ENCODE assay signal across 9 cellular contexts in genomic region chr11:46363455-46363920, GRCh38. TPM values are rescaled to one million over a fixed set of nuclear protein-coding genes. Genes with fewer than 3 reads are reported as not detected.
DNase-seq lines count a peak whose midpoint lies in the region; ATAC-seq, FAIRE-seq and TF ChIP-seq lines count a peak whose summit lies in the region.
"Had no signal": no experiment of that assay in that cellular context is flagged by ENCODE, and none has a peak within 500 bp of the region (broad histone marks: within the 10 kb centered on the region; RNA-seq: fewer than 3 reads in every experiment).

No MANE protein-coding gene starts in this region.

- TF ChIP-seq CTCF in foreskin fibroblast (IDR thresholded peaks at IDR 0.05; ENCODE audit: low read depth, low read length) (no peak), pancreas (IDR thresholded peaks at IDR 0.05) (no peak)

- H3K27ac ChIP-seq in SJCRH30 = peak overlapping the region; percentile 98
- peak overlapping the region in 2 of 4 donors; percentile 77 to 80 for H3K27ac ChIP-seq in pancreas
- no peak overlapping the region for H3K27ac ChIP-seq in CD8-positive, alpha-beta memory T cell (ENCODE audit: low read depth, low read length)

- DNase-seq in COR-L47 (lab: John Stamatoyannopoulos, UW) = peak; percentile 28
- peak; percentile 96 to 97 for DNase-seq in SJCRH30
- peak; percentile 74 to 77 for DNase-seq in foreskin fibroblast
- DNase-seq in pancreas = peak in 2 of 6 donors; percentile 64 to 75
- no peak for DNase-seq in CD8-positive, alpha-beta memory T cell
- no peak for DNase-seq in activated CD4-positive, alpha-beta T cell treated with anti-CD3 and anti-CD28 coated beads, Interleukin-2, amount 10 ng/mL, durations not matched to agents 24 days and 14 days
- DNase-seq in NCI-H345 (lab: John Stamatoyannopoulos, UW) = no peak

- POLR2A ChIA-PET in CD8-positive, alpha-beta memory T cell (lab: Charles Lee) = no interaction called here

- WGBS in pancreas, 2 donors = 60 to 65% methylated on average over 20 of the region's 20 CpGs

- no peaks in the 10 kb centered on the region for H3K27me3 Mint-ChIP-seq in CD8-positive, alpha-beta memory T cell
- H3K27me3 Mint-ChIP-seq in activated CD4-positive, alpha-beta T cell treated with anti-CD3 and anti-CD28 coated beads, Interleukin-2, amount 10 ng/mL, durations not matched to agents 24 days and 14 days = no peaks in the 10 kb centered on the region
- H3K27me3 Mint-ChIP-seq: memory B cell had no signal

- FAIRE-seq in pancreas (lab: Jason Lieb, UNC) = no peak

- H3K4me1 Mint-ChIP-seq in CD8-positive, alpha-beta memory T cell = peaks cover 48 to 84% (median 55%) of the 10 kb centered on the region in 3 donors
- H3K4me1 Mint-ChIP-seq in activated CD4-positive, alpha-beta T cell treated with anti-CD3 and anti-CD28 coated beads, Interleukin-2, amount 10 ng/mL, durations not matched to agents 24 days and 14 days = peaks cover 29% of the 10 kb centered on the region

- peak overlapping the region; percentile 50 for H3K4me3 ChIP-seq in SJCRH30
- no peak overlapping the region for H3K4me3 ChIP-seq in foreskin fibroblast (ENCODE audit: low read depth in 1 of 2, low read length in 2 of 2)
- peak overlapping the region in 1 of 4 donors; percentile 5 for H3K4me3 ChIP-seq in pancreas
- no peak overlapping the region for H3K4me3 ChIP-seq in CD8-positive, alpha-beta memory T cell (ENCODE audit: low read length)

- peaks cover 52% of the 10 kb centered on the region for H3K4me1 ChIP-seq in SJCRH30
- peaks cover 0 to 20% (median 0%) of the 10 kb centered on the region in 3 donors for H3K4me1 ChIP-seq in pancreas
- H3K4me1 ChIP-seq in CD8-positive, alpha-beta memory T cell (ENCODE audit: insufficient read depth, low read length) = peaks cover 59% of the 10 kb centered on the region

- ATAC-seq in pancreas (peak in 3 of 4 donors; percentile 39 to 47 (median 45)), HG02885 (IDR thresholded peaks at IDR 0.05; ENCODE audit: poor library complexity, unreplicated experiment) (no peak)

- intact Hi-C loops in pancreas (cut with DNase I) = no loop called here
- intact Hi-C loops in activated CD4-positive, alpha-beta T cell treated with anti-CD3 and anti-CD28 coated beads, Interleukin-2, amount 10 ng/mL, durations not matched to agents 24 days and 14 days (cut with micrococcal nuclease) = no loop called here

- peaks cover 0 to 40% (median 0%) of the 10 kb centered on the region in 3 donors for H3K36me3 Mint-ChIP-seq in CD8-positive, alpha-beta memory T cell
- H3K36me3 Mint-ChIP-seq in activated CD4-positive, alpha-beta T cell treated with anti-CD3 and anti-CD28 coated beads, Interleukin-2, amount 10 ng/mL, durations not matched to agents 24 days and 14 days (ENCODE audit: low read depth) = peaks cover 8% of the 10 kb centered on the region
- H3K36me3 Mint-ChIP-seq: memory B cell had no signal

- peak overlapping the region in 1 of 8 donors; percentile 64 for H3K27ac Mint-ChIP-seq in CD8-positive, alpha-beta memory T cell
- no peak overlapping the region for H3K27ac Mint-ChIP-seq in activated CD4-positive, alpha-beta T cell treated with anti-CD3 and anti-CD28 coated beads, Interleukin-2, amount 10 ng/mL, durations not matched to agents 24 days and 14 days
- H3K27ac Mint-ChIP-seq: memory B cell had no signal

- H3K36me3 ChIP-seq in SJCRH30 (peaks cover 5% of the 10 kb centered on the region; the same call in 1 of the 2 replicates), pancreas (peaks cover 0 to 7% (median 0%) of the 10 kb centered on the region in 3 donors)
- peaks cover 23% of the 10 kb centered on the region for H3K36me3 ChIP-seq in CD8-positive, alpha-beta memory T cell (ENCODE audit: insufficient read depth, low read length)

- no peaks in the 10 kb centered on the region for H3K9me3 Mint-ChIP-seq in CD8-positive, alpha-beta memory T cell
- no peaks in the 10 kb centered on the region for H3K9me3 Mint-ChIP-seq in activated CD4-positive, alpha-beta T cell treated with anti-CD3 and anti-CD28 coated beads, Interleukin-2, amount 10 ng/mL, durations not matched to agents 24 days and 14 days
- H3K9me3 Mint-ChIP-seq: memory B cell had no signal

- CTCF ChIA-PET in CD8-positive, alpha-beta memory T cell (lab: Charles Lee) = interaction anchor here (2.2 to 16.1 kb wide), 2 partner anchors 13 to 29 kb away, joined by 5 to 358 read pairs; partner anchors contain the start of gene DGKZ

- H3K4me3 Mint-ChIP-seq in CD8-positive, alpha-beta memory T cell = no peak overlapping the region
- no peak overlapping the region for H3K4me3 Mint-ChIP-seq in activated CD4-positive, alpha-beta T cell treated with anti-CD3 and anti-CD28 coated beads, Interleukin-2, amount 10 ng/mL, durations not matched to agents 24 days and 14 days
- H3K4me3 Mint-ChIP-seq: memory B cell had no signal

- no peaks in the 10 kb centered on the region for H3K27me3 ChIP-seq in SJCRH30
- no peaks in the 10 kb centered on the region for H3K27me3 ChIP-seq in pancreas
- H3K27me3 ChIP-seq in CD8-positive, alpha-beta memory T cell (ENCODE audit: insufficient read depth, low read length, poor library complexity, severe bottlenecking) = no peaks in the 10 kb centered on the region

- H3K9me3 ChIP-seq in SJCRH30 (replicated peaks) (no peaks in the 10 kb centered on the region), pancreas (no peaks in the 10 kb centered on the region)
- H3K9me3 ChIP-seq in CD8-positive, alpha-beta memory T cell (ENCODE audit: low read length) = no peaks in the 10 kb centered on the region

RNA-seq across cellular contexts. Expression of gene DGKZ, which starts 16.2 kb away (rescaled TPM):
- total RNA-seq in SJCRH30 (2014; rRNA removed; shearing (Covaris generic)) = 34.2 and 42.1 TPM in 2 replicates
- 10 to 100 TPM; 34.1 to 46.3 (median 35.0) TPM for total RNA-seq in pancreas
- polyA plus RNA-seq in pancreas = 10 to 100 TPM; 81.1 to 88.8 TPM
- total RNA-seq in CD8-positive, alpha-beta memory T cell = 10 to 100 TPM; 85.8 to 87.2 TPM
- polyA plus RNA-seq in CD8-positive, alpha-beta memory T cell = 87.4 TPM
- total RNA-seq in activated CD4-positive, alpha-beta T cell treated with anti-CD3 and anti-CD28 coated beads, Interleukin-2, amount 10 ng/mL, durations not matched to agents 24 days and 14 days = 87.4 and 94.7 TPM in 2 replicates

RNA-seq across cellular contexts. Expression of gene MDK, which starts 18.0 kb away (rescaled TPM):
- total RNA-seq in SJCRH30 (2014; rRNA removed; shearing (Covaris generic)) = 122 and 142 TPM in 2 replicates
- 10 to 100 TPM in 4 of 6 donors, 1 to 10 TPM in 2; 4.3 to 84.4 (median 16.5) TPM for total RNA-seq in pancreas
- polyA plus RNA-seq in pancreas = 10 to 100 TPM; 23.6 to 66.5 TPM
- 1 to 10 TPM; 1.1 to 1.2 TPM for total RNA-seq in CD8-positive, alpha-beta memory T cell
- polyA plus RNA-seq in CD8-positive, alpha-beta memory T cell = 0.97 TPM
- 5.4 and 7.1 TPM in 2 replicates for total RNA-seq in activated CD4-positive, alpha-beta T cell treated with anti-CD3 and anti-CD28 coated beads, Interleukin-2, amount 10 ng/mL, durations not matched to agents 24 days and 14 days

RNA-seq across cellular contexts. Expression of gene CHRM4, which starts 28.1 kb away (rescaled TPM):
- 0.81 and 0.97 TPM in 2 replicates for total RNA-seq in SJCRH30 (2014; rRNA removed; shearing (Covaris generic))
- under 1 TPM; 0.08 to 0.62 (median 0.20) TPM for total RNA-seq in pancreas
- polyA plus RNA-seq in pancreas = under 1 TPM in 1 of 2 donors, not detected in 1; 0.66 TPM
- total RNA-seq in CD8-positive, alpha-beta memory T cell = not detected
- polyA plus RNA-seq in CD8-positive, alpha-beta memory T cell = 0.63 TPM
- 0.80 and 0.84 TPM in 2 replicates for total RNA-seq in activated CD4-positive, alpha-beta T cell treated with anti-CD3 and anti-CD28 coated beads, Interleukin-2, amount 10 ng/mL, durations not matched to agents 24 days and 14 days

Comparison
In these comparisons a context has a peak if more than half of its experiments do, and no peak if none do; other contexts are left out.
1. DNase-seq: peak in COR-L47 (single experiment), SJCRH30 (2 of 2) and foreskin fibroblast (2 of 2); none in CD8-positive, alpha-beta memory T cell (0 of 5), activated CD4-positive, alpha-beta T cell treated with anti-CD3 and anti-CD28 coated beads, Interleukin-2, amount 10 ng/mL, durations not matched to agents 24 days and 14 days (single experiment) and NCI-H345 (single experiment).